11 cellular contexts compared by ENCODE assay signal in the genomic region with DNA sequence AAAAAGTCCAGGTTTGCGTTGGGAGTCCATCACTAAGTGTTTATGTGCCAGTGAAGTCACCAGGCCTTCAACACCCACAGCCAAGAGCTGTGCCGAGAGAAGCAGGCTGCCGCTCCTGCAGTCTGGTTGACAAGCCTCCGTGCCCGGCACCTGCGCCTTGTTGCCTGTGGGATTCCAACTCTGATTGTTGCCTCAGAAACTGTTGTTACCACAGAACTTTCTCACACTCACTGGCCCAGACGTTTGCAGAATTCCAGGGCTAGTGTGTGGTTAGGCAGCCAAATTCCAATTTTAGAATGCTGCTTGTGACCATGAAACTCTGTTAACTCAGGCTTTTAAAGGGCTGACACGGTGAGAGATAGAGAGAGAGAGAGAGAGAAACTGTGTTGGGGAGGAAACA.
DNase-seq lines count a peak whose midpoint lies in the region; ATAC-seq, FAIRE-seq and TF ChIP-seq lines count a peak whose summit lies in the region.
"Had no signal": no experiment of that assay in that cellular context is flagged by ENCODE, and none has a peak within 500 bp of the region (broad histone marks: within the 10 kb centered on the region; RNA-seq: fewer than 3 reads in every experiment).

No MANE protein-coding gene starts in this region.

- peak; percentile 15 for DNase-seq in RCC 7860 (ENCODE audit: low spot score)
- peak; percentile 70 for DNase-seq in fibroblast of the aortic adventitia (ENCODE audit: low read depth)
- DNase-seq in mucosa of gallbladder (ENCODE audit: low spot score) = peak; percentile 25
- peak; percentile 78 for DNase-seq in urothelium cell line (ENCODE audit: low spot score)
- DNase-seq in GM13977 (ENCODE audit: low spot score) = no peak
- DNase-seq: activated CD8-positive, alpha-beta memory T cell treated with anti-CD3 and anti-CD28 coated beads, Interleukin-2, amount 10 ng/mL, durations not matched to agents 7 days and 5 days had no signal

- no peak overlapping the region for H3K4me3 ChIP-seq in fibroblast of the aortic adventitia (ENCODE audit: low read depth, low read length)
- H3K4me3 ChIP-seq: GM12878 had no signal

- TF ChIP-seq CTCF in fibroblast of the aortic adventitia (IDR thresholded peaks at IDR 0.05; ENCODE audit: insufficient read depth, low read length) = no peak
- no peak for TF ChIP-seq CTCF in GM13977 (IDR thresholded peaks at IDR 0.05; ENCODE audit: extremely low read depth, insufficient read depth, missing control alignments)

- ATAC-seq in GM19455 (IDR thresholded peaks at IDR 0.05; ENCODE audit: unreplicated experiment) (no peak), GM18867 (IDR thresholded peaks at IDR 0.05; ENCODE audit: unreplicated experiment) (no peak)
- ATAC-seq: activated CD8-positive, alpha-beta memory T cell treated with anti-CD3 and anti-CD28 coated beads, Interleukin-2, amount 10 ng/mL, durations not matched to agents 7 days and 5 days; GM12878; stimulated activated memory B cell treated with anti-CD40 and anti-IgM and Interleukin-4, amounts not matched to agents 10 μg/mL and 1 μg/mL and 100 μg/mL, for 72 hours had no signal

- in situ Hi-C loops in GM13977 (cut with MboI; ENCODE audit: low pct_unique_long_range_greater_than_20kb, low sequenced_read_pairs, unreplicated experiment) = no loop called here

- FAIRE-seq in RCC 7860 (lab: Jason Lieb, UNC) (no peak), urothelium cell line (lab: Jason Lieb, UNC) (peak; percentile 35)
- FAIRE-seq: endometrium, GM12878 had no signal
